9 cellular contexts compared by ENCODE assay signal in the genomic region with DNA sequence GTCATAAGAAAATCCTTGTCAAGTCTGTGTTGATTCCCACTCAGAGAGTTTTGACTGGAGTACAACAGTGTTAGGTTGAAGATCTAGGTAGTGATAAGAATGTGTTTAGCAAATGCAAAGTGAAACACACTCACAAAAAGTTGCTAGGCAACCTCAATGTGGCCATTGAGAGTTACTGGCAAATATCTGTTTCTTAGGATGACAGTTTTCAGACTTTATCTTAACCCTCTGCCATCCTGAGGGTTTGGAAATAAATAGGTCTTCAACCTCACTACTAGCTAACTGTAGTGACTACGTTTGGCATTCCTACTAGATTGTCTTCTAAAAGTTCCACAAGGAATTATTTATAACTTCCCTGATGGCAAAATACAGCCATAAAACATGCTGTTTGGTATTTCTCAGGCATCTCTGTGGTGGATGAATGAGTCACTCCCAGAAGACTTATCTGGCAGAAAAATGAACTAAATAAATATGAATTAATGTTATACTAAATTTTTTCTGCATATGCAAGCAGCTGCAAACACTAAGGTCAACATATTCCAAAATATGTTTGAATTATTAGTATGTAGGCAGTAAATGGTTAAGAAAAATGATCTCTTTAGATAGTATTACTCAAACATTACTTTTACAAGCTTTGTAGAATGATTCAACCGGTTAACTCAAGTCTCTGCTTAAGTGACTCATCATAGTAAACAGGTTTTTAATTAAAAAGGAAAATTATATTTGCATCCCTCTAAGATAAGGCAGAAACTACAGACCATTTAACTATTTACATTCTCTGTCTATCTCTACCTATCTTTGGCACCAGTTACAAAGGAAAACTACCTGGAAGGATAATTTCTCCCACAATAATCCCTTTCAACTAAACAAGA. TPM values are rescaled to one million over a fixed set of nuclear protein-coding genes. Genes with fewer than 3 reads are reported as not detected.
DNase-seq lines count a peak whose midpoint lies in the region; ATAC-seq, FAIRE-seq and TF ChIP-seq lines count a peak whose summit lies in the region.
"Had no signal": no experiment of that assay in that cellular context is flagged by ENCODE, and none has a peak within 500 bp of the region (broad histone marks: within the 10 kb centered on the region; RNA-seq: fewer than 3 reads in every experiment).

No MANE protein-coding gene starts in this region.

- DNase-seq in stimulated activated CD4-positive, alpha-beta T cell treated with anti-CD3 and anti-CD28 coated beads, Interleukin-4, amount 100 ng/mL, for 24 hours = peak; percentile 24
- no peak for DNase-seq in stimulated activated CD4-positive, alpha-beta T cell treated with anti-CD3 and anti-CD28 coated beads, Interleukin-4, amount 100 ng/mL, for 1 hour
- no peak for DNase-seq in keratinocyte (ENCODE audit: low read depth, low spot score)
- DNase-seq in aorta = no peak
- no peak for DNase-seq in activated CD4-positive, CD25-positive, alpha-beta regulatory T cell (lab: John Stamatoyannopoulos, UW)
- no peak for DNase-seq in glutamatergic neuron
- DNase-seq: cerebellar nuclear complex had no signal

- FAIRE-seq in keratinocyte (lab: Jason Lieb, UNC) = peak; percentile 17

- no peak overlapping the region for H2AFZ ChIP-seq in keratinocyte (ENCODE audit: control insufficient read depth, low read length)

- peaks cover 60% of the 10 kb centered on the region for H3K4me1 Mint-ChIP-seq in activated naive CD8-positive, alpha-beta T cell (ENCODE audit: low read depth)
- H3K4me1 Mint-ChIP-seq in glutamatergic neuron (ENCODE audit: low read depth, unreplicated experiment) = peaks cover 3% of the 10 kb centered on the region

- H3K4me1 ChIP-seq in keratinocyte (ENCODE audit: control insufficient read depth, extremely low read depth, insufficient read depth, low read length) (peaks cover 19% of the 10 kb centered on the region), aorta (ENCODE audit: control insufficient read depth in 1 of 2, insufficient read depth in 2 of 2, low read length in 2 of 2) (peaks cover 0 to 2% of the 10 kb centered on the region in 2 donors)

- H3K9me3 ChIP-seq in keratinocyte (ENCODE audit: control insufficient read depth, low read depth, low read length) (no peaks in the 10 kb centered on the region), aorta (ENCODE audit: control insufficient read depth, low read length) (no peaks in the 10 kb centered on the region)

- dilution Hi-C loops in keratinocyte (cut with MboI; ENCODE audit: extremely low pct_ligation_motif_present, low sequenced_read_pairs) = no loop called here

- no peaks in the 10 kb centered on the region for H3K79me2 ChIP-seq in keratinocyte (ENCODE audit: control insufficient read depth, insufficient read depth, low read length)

- no peaks in the 10 kb centered on the region for H3K36me3 Mint-ChIP-seq in activated naive CD8-positive, alpha-beta T cell
- no peaks in the 10 kb centered on the region for H3K36me3 Mint-ChIP-seq in glutamatergic neuron (ENCODE audit: unreplicated experiment)

- H3K27ac Mint-ChIP-seq in activated naive CD8-positive, alpha-beta T cell = peak overlapping the region; percentile 79
- H3K27ac Mint-ChIP-seq in glutamatergic neuron (ENCODE audit: unreplicated experiment) = no peak overlapping the region

- H3K36me3 ChIP-seq in keratinocyte (ENCODE audit: control insufficient read depth in 2 of 2, extremely low read depth in 1 of 2, insufficient read depth in 2 of 2, low read length in 2 of 2) = no peaks in the 10 kb centered on the region
- H3K36me3 ChIP-seq in aorta (ENCODE audit: control insufficient read depth in 1 of 2, insufficient read depth in 2 of 2, low read length in 1 of 2) = no peaks in the 10 kb centered on the region

- H3K9ac ChIP-seq in keratinocyte (ENCODE audit: control insufficient read depth, extremely low read depth, insufficient read depth, low read length) = no peak overlapping the region

- 2% methylated on average over 2 of the region's 2 CpGs for WGBS in aorta, 2 donors

- peak overlapping the region; percentile 46 for H3K4me3 Mint-ChIP-seq in activated naive CD8-positive, alpha-beta T cell
- no peak overlapping the region for H3K4me3 Mint-ChIP-seq in glutamatergic neuron (ENCODE audit: unreplicated experiment)

- no peaks in the 10 kb centered on the region for H3K27me3 Mint-ChIP-seq in activated naive CD8-positive, alpha-beta T cell
- H3K27me3 Mint-ChIP-seq in glutamatergic neuron (ENCODE audit: unreplicated experiment) = peaks cover 3% of the 10 kb centered on the region

- peak; percentile 48 for ATAC-seq in aorta (ENCODE audit: low FRiP score)
- ATAC-seq in HG02759 (IDR thresholded peaks at IDR 0.05; ENCODE audit: unreplicated experiment) = no peak

- intact Hi-C loops in aorta (cut with DNase I) = loop anchor here (10.0 kb wide), 2 partner anchors 113 to 123 kb away; no protein-coding TSS in a partner anchor

- no peak overlapping the region for H3K4me3 ChIP-seq in keratinocyte (ENCODE audit: control insufficient read depth in 2 of 3, extremely low read depth in 1 of 3, insufficient read depth in 2 of 3, low read depth in 1 of 3, low read length in 3 of 3)
- H3K4me3 ChIP-seq in aorta (ENCODE audit: low read length in 2 of 2) = no peak overlapping the region

- TF ChIP-seq CTCF in keratinocyte (optimal IDR thresholded peaks at IDR 0.05 in 1 of 3, IDR thresholded peaks at IDR 0.05 in 1 of 3, conservative IDR thresholded peaks at IDR 0.05 in 1 of 3; ENCODE audit: extremely low read depth in 1 of 3, insufficient read depth in 2 of 3, low read length in 3 of 3) (no peak), glutamatergic neuron (IDR thresholded peaks at IDR 0.05; ENCODE audit: partially characterized antibody, unreplicated experiment) (no peak)

- no peaks in the 10 kb centered on the region for H4K20me1 ChIP-seq in keratinocyte (ENCODE audit: control insufficient read depth, extremely low read depth, insufficient read depth, low read length)

- H3K27ac ChIP-seq in keratinocyte (ENCODE audit: control insufficient read depth, insufficient read depth, low read length) (peak overlapping the region; percentile 25), aorta (ENCODE audit: low read depth in 1 of 2, low read length in 2 of 2) (peak overlapping the region; percentile 75 to 76)

- no peaks in the 10 kb centered on the region for H3K9me3 Mint-ChIP-seq in activated naive CD8-positive, alpha-beta T cell (ENCODE audit: low read depth)
- peaks cover 1% of the 10 kb centered on the region for H3K9me3 Mint-ChIP-seq in glutamatergic neuron (ENCODE audit: unreplicated experiment)

- peaks cover 4% of the 10 kb centered on the region for H3K9me1 ChIP-seq in keratinocyte (ENCODE audit: control insufficient read depth, extremely low read depth, insufficient read depth, low read length)

- H3K27me3 ChIP-seq in keratinocyte (ENCODE audit: control insufficient read depth, extremely low read depth, insufficient read depth, low read length) (no peaks in the 10 kb centered on the region), aorta (ENCODE audit: control insufficient read depth in 1 of 2, insufficient read depth in 2 of 2, low read length in 1 of 2) (no peaks in the 10 kb centered on the region)

- peak overlapping the region; percentile 18 for H3K4me2 ChIP-seq in keratinocyte (ENCODE audit: control insufficient read depth, extremely low read depth, insufficient read depth, low read depth, low read length)

RNA-seq across cellular contexts. Expression of a gene that starts 17.1 kb away (rescaled TPM):
- polyA plus RNA-seq in keratinocyte (1.3 to 3.1 TPM (median 1.4 TPM) in 3 replicates), aorta (10 to 100 TPM; 29.2 to 57.4 TPM)
- 13.9 TPM for polyA plus RNA-seq in keratinocyte (2011; ENCODE audit: low read depth)
- polyA plus RNA-seq in keratinocyte (2011; cell fraction: cytosol; rRNA removed) = 0.68 and 1.8 TPM in 2 replicates
- polyA plus RNA-seq in keratinocyte (2011; cell fraction: nucleus; rRNA removed) = 6.2 and 11.0 TPM in 2 replicates
- polyA plus RNA-seq in keratinocyte (2012; ENCODE audit: low replicate concordance) = 1.0 and 8.3 TPM in 2 replicates
- 1.2 to 3.0 TPM (median 1.9 TPM) in 3 replicates for polyA minus RNA-seq in keratinocyte
- not detected for polyA minus RNA-seq in keratinocyte (2011; cell fraction: cytosol; rRNA and poly(A)+ RNA removed)
- 3.9 and 7.0 TPM in 2 replicates for polyA minus RNA-seq in keratinocyte (2011; cell fraction: nucleus; rRNA and poly(A)+ RNA removed)
- total RNA-seq in aorta (10 to 100 TPM; 42.9 to 54.0 TPM), glutamatergic neuron (ENCODE audit: unreplicated experiment) (4.0 TPM)

RNA-seq across cellular contexts. Expression of a gene that starts 27.2 kb away (rescaled TPM):
- polyA plus RNA-seq in keratinocyte = not detected in 3 replicates
- polyA plus RNA-seq in keratinocyte (2011; ENCODE audit: low read depth) = not detected
- polyA plus RNA-seq in keratinocyte (2011; cell fraction: cytosol; rRNA removed) = not detected in 2 replicates
- not detected in 2 replicates for polyA plus RNA-seq in keratinocyte (2011; cell fraction: nucleus; rRNA removed)
- not detected in 2 replicates for polyA plus RNA-seq in keratinocyte (2012; ENCODE audit: low replicate concordance)
- not detected in 3 replicates for polyA minus RNA-seq in keratinocyte
- polyA minus RNA-seq in keratinocyte (2011; cell fraction: cytosol; rRNA and poly(A)+ RNA removed) = not detected
- not detected in 2 replicates for polyA minus RNA-seq in keratinocyte (2011; cell fraction: nucleus; rRNA and poly(A)+ RNA removed)
- total RNA-seq in aorta = not detected
- not detected for polyA plus RNA-seq in aorta
- not detected for total RNA-seq in glutamatergic neuron (ENCODE audit: unreplicated experiment)
